25 cellular contexts compared by ENCODE assay signal in genomic region chr4:31516520-31516919, GRCh38.
"Had no signal": no experiment of that assay in that cellular context is flagged by ENCODE, and none has a peak within 500 bp of the region (broad histone marks: within the 10 kb centered on the region; RNA-seq: fewer than 3 reads in every experiment).

No MANE protein-coding gene starts in this region.

- ATAC-seq: left ventricle myocardium superior; lower lobe of right lung; naive thymus-derived CD8-positive, alpha-beta T cell; psoas muscle; right cardiac atrium; stimulated activated effector memory CD8-positive, alpha-beta T cell treated with anti-CD3 and anti-CD28 coated beads, Interleukin-12 subunit alpha, Interleukin-12 subunit beta, amount 100 ng/mL, for 72 hours had no signal

- H3K36me3 ChIP-seq: colonic mucosa, esophagus squamous epithelium, lower lobe of right lung, ovary, sigmoid colon, stomach, thyroid gland had no signal

- H3K27ac ChIP-seq: colonic mucosa, esophagus squamous epithelium, lower lobe of right lung, ovary, psoas muscle, sigmoid colon, stomach, thyroid gland had no signal

- H3K9me3 ChIP-seq: colonic mucosa, esophagus squamous epithelium, lower lobe of right lung, ovary, psoas muscle, sigmoid colon, stomach, thyroid gland had no signal

- DNase-seq: colonic mucosa; effector CD8-positive, alpha-beta T cell; erythroblast; esophagus squamous epithelium; hypothalamus; immature natural killer cell; islet precursor cell; left ventricle myocardium superior; lower lobe of right lung; naive thymus-derived CD8-positive, alpha-beta T cell; occipital lobe; ovary; posterior cingulate gyrus; psoas muscle; right cardiac atrium; sigmoid colon; stimulated activated CD4-positive, alpha-beta T cell treated with anti-CD3 and anti-CD28 coated beads, Interleukin-2, amount 100 ng/mL, for 24 hours; stimulated activated CD4-positive, alpha-beta T cell treated with anti-CD3 and anti-CD28 coated beads, Interleukin-4, amount 100 ng/mL, for 24 hours; stimulated activated naive CD4-positive, alpha-beta T cell treated with Interleukin-2 at 50 U/mL for 16 hours; stomach; thyroid gland; trophoblast cell had no signal

- H3K27me3 ChIP-seq: colonic mucosa, esophagus squamous epithelium, ovary, sigmoid colon, stomach, thyroid gland had no signal

- H3K4me3 ChIP-seq: colonic mucosa, esophagus squamous epithelium, lower lobe of right lung, ovary, psoas muscle, sigmoid colon, stomach, thyroid gland had no signal

- FAIRE-seq: endothelial cell of umbilical vein, frontal cortex had no signal

- H3K4me1 ChIP-seq: colonic mucosa, lower lobe of right lung, psoas muscle, stomach, thyroid gland had no signal
